18 cellular contexts compared by ENCODE assay signal in genomic region chr19:33998302-33998701, GRCh38.
"Had no signal": no experiment of that assay in that cellular context is flagged by ENCODE, and none has a peak within 500 bp of the region (broad histone marks: within the 10 kb centered on the region; RNA-seq: fewer than 3 reads in every experiment).

No MANE protein-coding gene starts in this region.

- H3K9me3 Mint-ChIP-seq: central memory CD8-positive, alpha-beta T cell; natural killer cell treated with Interleukin-12 subunit alpha and Interleukin-12 subunit beta and Interleukin-15 and Interleukin-18, amount 100 ng/mL, for 72 hours had no signal

- H3K36me3 Mint-ChIP-seq: activated naive CD8-positive, alpha-beta T cell treated with anti-CD3 and anti-CD28 coated beads, Interleukin-2, amount 10 ng/mL, durations not matched to agents 7 days and 5 days; natural killer cell treated with Interleukin-12 subunit alpha and Interleukin-12 subunit beta and Interleukin-15 and Interleukin-18, amount 100 ng/mL, for 72 hours; stimulated activated effector memory CD8-positive, alpha-beta T cell treated with anti-CD3 and anti-CD28 coated beads, Interleukin-12 subunit alpha, Interleukin-12 subunit beta, amount 100 ng/mL, for 72 hours had no signal

- H3K27me3 ChIP-seq: brain microvascular endothelial cell, thyroid gland, uterus had no signal

- H3K27ac Mint-ChIP-seq: activated B cell treated with CpG ODN at 0.5 μM for 24 hours; activated CD8-positive, alpha-beta T cell treated with anti-CD3 and anti-CD28 coated beads for 36 hours; activated naive CD8-positive, alpha-beta T cell treated with anti-CD3 and anti-CD28 coated beads, Interleukin-2, amount 10 ng/mL, durations not matched to agents 7 days and 5 days; activated T-cell treated with anti-CD3 and anti-CD28 coated beads, Interleukin-2, amount 50 U/mL, for 72 hours; natural killer cell treated with Interleukin-12 subunit alpha and Interleukin-12 subunit beta and Interleukin-15 and Interleukin-18, amount 100 ng/mL, for 72 hours; stimulated activated effector memory CD8-positive, alpha-beta T cell treated with anti-CD3 and anti-CD28 coated beads, Interleukin-12 subunit alpha, Interleukin-12 subunit beta, amount 100 ng/mL, for 72 hours had no signal

- H3K4me1 Mint-ChIP-seq: activated B cell treated with CpG ODN at 0.5 μM for 24 hours; activated naive CD8-positive, alpha-beta T cell treated with anti-CD3 and anti-CD28 coated beads, Interleukin-2, amount 10 ng/mL, durations not matched to agents 7 days and 5 days; central memory CD8-positive, alpha-beta T cell; stimulated activated effector memory CD8-positive, alpha-beta T cell treated with anti-CD3 and anti-CD28 coated beads, Interleukin-12 subunit alpha, Interleukin-12 subunit beta, amount 100 ng/mL, for 72 hours had no signal

- H3K36me3 ChIP-seq: brain microvascular endothelial cell, thyroid gland, uterus had no signal

- H3K4me3 Mint-ChIP-seq: activated B cell treated with CpG ODN at 0.5 μM for 24 hours; activated CD8-positive, alpha-beta T cell treated with anti-CD3 and anti-CD28 coated beads for 36 hours; activated naive CD8-positive, alpha-beta T cell treated with anti-CD3 and anti-CD28 coated beads, Interleukin-2, amount 10 ng/mL, durations not matched to agents 7 days and 5 days; activated T-cell treated with anti-CD3 and anti-CD28 coated beads, Interleukin-2, amount 50 U/mL, for 72 hours; central memory CD8-positive, alpha-beta T cell; natural killer cell treated with Interleukin-12 subunit alpha and Interleukin-12 subunit beta and Interleukin-15 and Interleukin-18, amount 100 ng/mL, for 72 hours; stimulated activated effector memory CD8-positive, alpha-beta T cell treated with anti-CD3 and anti-CD28 coated beads, Interleukin-12 subunit alpha, Interleukin-12 subunit beta, amount 100 ng/mL, for 72 hours had no signal

- H3K4me1 ChIP-seq: thyroid gland, uterus had no signal

- H3K4me3 ChIP-seq: coronary artery, thyroid gland, uterus had no signal

- H3K9me3 ChIP-seq: thyroid gland, uterus had no signal

- ATAC-seq: activated CD8-positive, alpha-beta T cell treated with anti-CD3 and anti-CD28 coated beads for 36 hours; activated T-cell treated with anti-CD3 and anti-CD28 coated beads, Interleukin-2, amount 50 U/mL, for 72 hours; natural killer cell treated with Interleukin-12 subunit alpha and Interleukin-12 subunit beta and Interleukin-15 and Interleukin-18, amount 100 ng/mL, for 72 hours; stimulated activated effector memory CD8-positive, alpha-beta T cell treated with anti-CD3 and anti-CD28 coated beads, Interleukin-12 subunit alpha, Interleukin-12 subunit beta, amount 100 ng/mL, for 72 hours had no signal

- DNase-seq: activated B cell treated with CpG ODN at 0.5 μM for 24 hours; activated CD4-positive, alpha-beta T cell treated with anti-CD3 and anti-CD28 coated beads for 48 hours; activated CD8-positive, alpha-beta T cell treated with anti-CD3 and anti-CD28 coated beads for 36 hours; activated gamma-delta T cell treated with Interleukin-2 at 50 U/mL for 16 hours; activated naive CD8-positive, alpha-beta T cell treated with anti-CD3 and anti-CD28 coated beads, Interleukin-2, amount 10 ng/mL, durations not matched to agents 7 days and 5 days; activated T-cell treated with anti-CD3 and anti-CD28 coated beads, Interleukin-2, amount 50 U/mL, for 72 hours; brain microvascular endothelial cell; effector CD4-positive, alpha-beta T cell; glutamatergic neuron; hypothalamus; posterior cingulate gyrus; retina; thyroid gland; uterus had no signal

- H3K27ac ChIP-seq: brain microvascular endothelial cell, coronary artery, thyroid gland, uterus had no signal
